14 cellular contexts compared by ENCODE assay signal in genomic region chr14:24705840-24706239, GRCh38.
DNase-seq lines count a peak whose midpoint lies in the region; ATAC-seq lines count a peak whose summit lies in the region.
"Had no signal": no experiment of that assay in that cellular context is flagged by ENCODE, and none has a peak within 500 bp of the region (broad histone marks: within the 10 kb centered on the region; RNA-seq: fewer than 3 reads in every experiment).

No MANE protein-coding gene starts in this region.

- H2BK12ac ChIP-seq in mesenchymal stem cell (ENCODE audit: low read length in 2 of 2): no peak overlapping the region

- H3K4me3 ChIP-seq in mesenchymal stem cell (ENCODE audit: insufficient read depth in 1 of 2, low read depth in 1 of 2, low read length in 2 of 2): no peak overlapping the region

- no peak overlapping the region for H3K23ac ChIP-seq in mesenchymal stem cell (ENCODE audit: low read length in 2 of 2)

- peaks cover 0 to 5% of the 10 kb centered on the region in 2 experiments for H3K27me3 ChIP-seq in mesenchymal stem cell (ENCODE audit: control insufficient read depth in 1 of 2, insufficient read depth in 1 of 2, low read length in 2 of 2)

- no peak overlapping the region for H3K4me2 ChIP-seq in mesenchymal stem cell (ENCODE audit: low read length, poor library complexity, severe bottlenecking)

- H3K4me1 ChIP-seq in mesenchymal stem cell (ENCODE audit: control insufficient read depth, insufficient read depth, low read depth, low read length): no peaks in the 10 kb centered on the region

- H3K4me3 Mint-ChIP-seq in T-helper 17 cell: no peak overlapping the region

- WGBS in mesenchymal stem cell: 64% methylated on average over 4 of the region's 4 CpGs

- H3K14ac ChIP-seq in mesenchymal stem cell (ENCODE audit: low read length in 2 of 2): no peak overlapping the region

- H3K79me1 ChIP-seq in mesenchymal stem cell (replicated peaks; ENCODE audit: low read length, poor library complexity, severe bottlenecking): no peaks in the 10 kb centered on the region

- no peak overlapping the region for H3K9ac ChIP-seq in mesenchymal stem cell (ENCODE audit: low read length)

- H3K4ac ChIP-seq in mesenchymal stem cell (ENCODE audit: low read depth in 1 of 2, low read length in 2 of 2): no peak overlapping the region

- peaks cover 2% of the 10 kb centered on the region for H3K36me3 Mint-ChIP-seq in T-helper 17 cell (ENCODE audit: low read depth)

- H2BK5ac ChIP-seq in mesenchymal stem cell (ENCODE audit: low read depth, low read length, poor library complexity, severe bottlenecking): no peak overlapping the region

- H3K18ac ChIP-seq in mesenchymal stem cell (ENCODE audit: low read depth in 1 of 2, low read length in 2 of 2): no peak overlapping the region

- H3K9me3 ChIP-seq in T-helper 17 cell (ENCODE audit: control insufficient read depth, low read length, poor library complexity, severe bottlenecking) (no peaks in the 10 kb centered on the region), mesenchymal stem cell (ENCODE audit: control insufficient read depth, low read length) (no peaks in the 10 kb centered on the region)

- no peaks in the 10 kb centered on the region for H3K36me3 ChIP-seq in mesenchymal stem cell (ENCODE audit: control insufficient read depth in 1 of 2, insufficient read depth in 2 of 2, low read depth in 1 of 2, low read length in 2 of 2)

- H3K27ac Mint-ChIP-seq in T-helper 17 cell: no peak overlapping the region

- no peak for DNase-seq in T-helper 17 cell
- DNase-seq in COLO668 (lab: John Stamatoyannopoulos, UW; ENCODE audit: unreplicated experiment): no peak
- DNase-seq in DMS79 treated with DMSO at 0.1 percent for 48 hours (lab: John Stamatoyannopoulos, UW): no peak
- DNase-seq in mesenchymal stem cell: no peak
- no peak for DNase-seq in KBM-7
- DNase-seq: activated CD4-positive, alpha-beta T cell treated with anti-CD3 and anti-CD28 coated beads, Interleukin-2, amount 50 U/mL, for 1 hour; aorta; erythroblast; GOT3; NCI-H1105 had no signal

- H3K4me1 Mint-ChIP-seq in T-helper 17 cell: peaks cover 5% of the 10 kb centered on the region

- peak; percentile 93 for ATAC-seq in GM18511 (IDR thresholded peaks at IDR 0.05; ENCODE audit: unreplicated experiment)
- ATAC-seq in GM21447 (IDR thresholded peaks at IDR 0.05; ENCODE audit: unreplicated experiment): peak; percentile 84
- peak; percentile 88 for ATAC-seq in HG03103 (IDR thresholded peaks at IDR 0.05; ENCODE audit: low read depth, unreplicated experiment)
- peak; percentile 58 for ATAC-seq in T-helper 17 cell
- ATAC-seq: Panc1 had no signal

- no peak overlapping the region for H2AFZ ChIP-seq in mesenchymal stem cell (ENCODE audit: low read depth, low read length)

- no peak overlapping the region for H4K8ac ChIP-seq in mesenchymal stem cell (ENCODE audit: low read length)

- H3K27me3 Mint-ChIP-seq in T-helper 17 cell: peaks cover 18% of the 10 kb centered on the region

- no peak overlapping the region for H2BK15ac ChIP-seq in mesenchymal stem cell (ENCODE audit: low read depth, poor library complexity, severe bottlenecking)

- H4K91ac ChIP-seq in mesenchymal stem cell (ENCODE audit: low read length): no peak overlapping the region

- no peak overlapping the region for H2BK120ac ChIP-seq in mesenchymal stem cell (ENCODE audit: low read depth, low read length)

- in situ Hi-C loops in KBM-7 (cut with MboI; ENCODE audit: low pct_unique_long_range_greater_than_20kb, low sequenced_read_pairs): no loop called here

- no peak overlapping the region for H2AK5ac ChIP-seq in mesenchymal stem cell (ENCODE audit: low read length, severe bottlenecking)

- no peak overlapping the region for H3K27ac ChIP-seq in mesenchymal stem cell (ENCODE audit: low read length, poor library complexity, severe bottlenecking)
